In genomic region chr7:50119815-50120637, GRCh38 we compare ENCODE assay signal across 8 cellular contexts. TPM values are rescaled to one million over a fixed set of nuclear protein-coding genes. Genes with fewer than 3 reads are reported as not detected.
DNase-seq lines count a peak whose midpoint lies in the region; ATAC-seq and TF ChIP-seq lines count a peak whose summit lies in the region.

No MANE protein-coding gene starts in this region.

- H3K4me3 ChIP-seq in mesendoderm (ENCODE audit: low read length) (no peak overlapping the region), vagina (no peak overlapping the region)

- no peak overlapping the region for H3K9ac ChIP-seq in mesendoderm (ENCODE audit: low read length)

- peak; percentile 81 for ATAC-seq in GM18909 (IDR thresholded peaks at IDR 0.05; ENCODE audit: poor library complexity, unreplicated experiment)
- peak; percentile 81 for ATAC-seq in HG03280 (IDR thresholded peaks at IDR 0.05; ENCODE audit: unreplicated experiment)
- peak; percentile 86 for ATAC-seq in activated B cell treated with CpG ODN at 0.5 μM for 24 hours (ENCODE audit: low read depth)

- peaks cover 21% of the 10 kb centered on the region for H3K4me1 Mint-ChIP-seq in activated B cell treated with CpG ODN at 0.5 μM for 24 hours

- TF ChIP-seq POLR2A in vagina (IDR thresholded peaks at IDR 0.05): no peak

- H3K18ac ChIP-seq in mesendoderm (ENCODE audit: low read length): no peak overlapping the region

- H3K4me3 Mint-ChIP-seq in activated B cell treated with CpG ODN at 0.5 μM for 24 hours: no peak overlapping the region

- H3K9me3 Mint-ChIP-seq in activated B cell treated with CpG ODN at 0.5 μM for 24 hours: no peaks in the 10 kb centered on the region

- no CpG with 5 or more reads among the region's 9 CpGs for WGBS in mesendoderm (ENCODE audit: extremely low coverage, insufficient coverage, low lambda C conversion rate)

- no peak overlapping the region for H2AK5ac ChIP-seq in mesendoderm (ENCODE audit: low read length)

- H3K4me1 ChIP-seq in mesendoderm (ENCODE audit: control insufficient read depth, low read depth, low read length): no peaks in the 10 kb centered on the region
- no peaks in the 10 kb centered on the region for H3K4me1 ChIP-seq in vagina

- H3K9me3 ChIP-seq in vagina: no peaks in the 10 kb centered on the region

- TF ChIP-seq CTCF in 22Rv1 (IDR thresholded peaks at IDR 0.05): peak; percentile 63
- TF ChIP-seq CTCF in activated B cell treated with CpG ODN at 0.5 μM for 24 hours (IDR thresholded peaks at IDR 0.05): no peak
- no peak for TF ChIP-seq CTCF in vagina (IDR thresholded peaks at IDR 0.05)

- H2BK15ac ChIP-seq in mesendoderm (replicated peaks; ENCODE audit: low read depth): no peak overlapping the region

- no peaks in the 10 kb centered on the region for H3K36me3 Mint-ChIP-seq in activated B cell treated with CpG ODN at 0.5 μM for 24 hours (ENCODE audit: low read depth)

- no peak for DNase-seq in activated B cell treated with CpG ODN at 0.5 μM for 24 hours
- DNase-seq in mesendoderm: peak; percentile 64
- no peak for DNase-seq in AG20443 (ENCODE audit: low spot score)
- no peak for DNase-seq in vagina (ENCODE audit: extremely low spot score in 2 of 2)
- DNase-seq in effector CD8-positive, alpha-beta T cell (lab: John Stamatoyannopoulos, UW): no peak

- CTCF ChIA-PET in activated B cell treated with CpG ODN at 0.5 μM for 24 hours (lab: Charles Lee): interaction anchor here (0.7 to 3.0 kb wide), 9 partner anchors 8 to 1043 kb away, joined by 3 to 14 read pairs (median 5); no protein-coding TSS in a partner anchor

- H3K27me3 ChIP-seq in mesendoderm (ENCODE audit: insufficient read depth, low read length, poor library complexity) (no peaks in the 10 kb centered on the region), vagina (no peaks in the 10 kb centered on the region)

- H3K27ac ChIP-seq in 22Rv1 (no peak overlapping the region), mesendoderm (ENCODE audit: low read depth, low read length) (no peak overlapping the region), vagina (no peak overlapping the region)

- H3K27ac Mint-ChIP-seq in activated B cell treated with CpG ODN at 0.5 μM for 24 hours: peak overlapping the region; percentile 43

- no peaks in the 10 kb centered on the region for H3K79me2 ChIP-seq in mesendoderm (ENCODE audit: control insufficient read depth, insufficient read depth, low read length)

- H3K23ac ChIP-seq in mesendoderm (ENCODE audit: low read length): no peak overlapping the region

- H4K5ac ChIP-seq in mesendoderm (ENCODE audit: low read length): no peak overlapping the region

- H3K79me1 ChIP-seq in mesendoderm (ENCODE audit: low read length): no peaks in the 10 kb centered on the region

- no peak overlapping the region for H3K56ac ChIP-seq in mesendoderm (ENCODE audit: low read length)

- no peak overlapping the region for H3K4ac ChIP-seq in mesendoderm (ENCODE audit: low read depth, low read length)

- no peak overlapping the region for H3K4me2 ChIP-seq in mesendoderm (ENCODE audit: low read length)

- intact Hi-C loops in activated B cell treated with CpG ODN at 0.5 μM for 24 hours (cut with micrococcal nuclease): loop anchor here (1.0 to 2.0 kb wide), 4 partner anchors 23 to 559 kb away; no protein-coding TSS in a partner anchor
- intact Hi-C loops in vagina (cut with DNase I): no loop called here

- no peaks in the 10 kb centered on the region for H3K27me3 Mint-ChIP-seq in activated B cell treated with CpG ODN at 0.5 μM for 24 hours

- H2BK5ac ChIP-seq in mesendoderm (ENCODE audit: low read length): no peak overlapping the region

- POLR2A ChIA-PET in activated B cell treated with CpG ODN at 0.5 μM for 24 hours (lab: Charles Lee): interaction anchor here (1.0 kb wide), 1 partner anchor 291 kb away, joined by 3 read pairs; no protein-coding TSS in a partner anchor

- H3K36me3 ChIP-seq in mesendoderm (ENCODE audit: control insufficient read depth, insufficient read depth, low read length) (no peaks in the 10 kb centered on the region), vagina (no peaks in the 10 kb centered on the region)

- no peak overlapping the region for H2BK120ac ChIP-seq in mesendoderm (ENCODE audit: low read depth, low read length)

- H4K8ac ChIP-seq in mesendoderm (ENCODE audit: low read depth, low read length): no peak overlapping the region

RNA-seq across cellular contexts. Expression of gene ZPBP, which starts 27.0 kb away (rescaled TPM):
- total RNA-seq in activated B cell treated with CpG ODN at 0.5 μM for 24 hours (not detected in 2 replicates), vagina (not detected)
- polyA plus RNA-seq in mesendoderm (2013, experiment 1 of 2): not detected
- polyA plus RNA-seq in mesendoderm (2013, experiment 2 of 2): not detected
